1 cellular context compared by ENCODE assay signal in the genomic region with DNA sequence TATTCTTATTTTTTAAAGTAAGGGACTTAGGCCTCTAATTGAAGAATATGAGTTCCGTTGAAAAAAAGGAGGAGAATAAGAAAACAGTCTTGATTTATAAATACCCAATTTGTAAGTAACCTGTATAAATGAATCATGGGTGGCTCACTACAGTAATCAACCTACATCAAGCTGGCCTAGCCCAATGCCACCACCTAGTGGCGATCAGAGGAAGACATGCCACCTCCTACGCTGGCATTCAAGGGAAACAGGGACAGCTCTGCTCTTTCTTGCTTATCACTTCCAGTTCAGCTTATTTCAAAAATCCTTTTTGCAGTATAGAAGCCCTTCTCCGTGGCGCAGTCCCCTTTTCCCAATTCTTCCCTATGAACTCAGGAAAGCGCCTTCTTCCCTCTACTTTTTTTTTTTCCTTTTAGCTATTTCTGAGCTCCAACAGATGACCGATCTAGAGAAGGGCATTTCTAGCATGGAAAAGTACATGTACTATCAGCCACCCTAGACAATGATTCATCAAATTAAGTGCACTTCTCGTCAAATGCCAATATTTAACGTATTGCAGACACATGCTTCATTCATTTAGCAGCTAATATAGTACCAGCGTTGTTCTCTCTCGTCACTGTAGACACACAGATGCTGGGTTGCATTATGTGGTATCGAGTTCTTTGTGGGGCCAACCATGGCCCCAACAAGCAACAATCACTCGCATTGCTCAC.
TF ChIP-seq lines count a peak whose summit lies in the region.

No MANE protein-coding gene starts in this region.

TF ChIP-seq in endothelial cell of umbilical vein, 7 proteins besides CTCF, POLR2A, EP300 and RAD21 (continued from another document):
- TF ChIP-seq FOS (IDR thresholded peaks at IDR 0.05; ENCODE audit: borderline replicate concordance, insufficient read depth, low read length), result no peak
